28 cellular contexts compared by ENCODE assay signal in genomic region chr9:89842267-89842768, GRCh38.
A peak's percentile ranks its signal among the peaks of the same experiment; 100 is the strongest.
DNase-seq lines count a peak whose midpoint lies in the region; ATAC-seq and TF ChIP-seq lines count a peak whose summit lies in the region.
"Had no signal": no experiment of that assay in that cellular context is flagged by ENCODE, and none has a peak within 500 bp of the region (broad histone marks: within the 10 kb centered on the region; RNA-seq: fewer than 3 reads in every experiment).

No MANE protein-coding gene starts in this region.

- H3K4me3 ChIP-seq in right atrium auricular region (no peak overlapping the region), upper lobe of right lung (no peak overlapping the region)
- H3K4me3 ChIP-seq: BLaER1, cardiac muscle cell, psoas muscle, vagina had no signal

- intact Hi-C loops in left cardiac atrium (cut with DNase I) = no loop called here
- intact Hi-C loops in upper lobe of right lung (cut with DNase I) = no loop called here
- intact Hi-C loops in natural killer cell (cut with micrococcal nuclease) = no loop called here

- DNase-seq in right atrium auricular region (ENCODE audit: low spot score) (peak; percentile 50), left cardiac atrium (no peak), islet precursor cell (peak; percentile 37), nephron progenitor cell (no peak), upper lobe of right lung (peak; percentile 57), natural killer cell (no peak), HUDEP-2 (lab: John Stamatoyannopoulos, UW; ENCODE audit: unreplicated experiment in 76 of 76) (no peak), Kasumi-1 (lab: John Stamatoyannopoulos, UW) (no peak)
- DNase-seq: activated CD4-positive, alpha-beta T cell treated with anti-CD3 and anti-CD28 coated beads for 48 hours; anterior cingulate cortex; H9; midbrain; NCI-H1092; NCI-H187 treated with DMSO at 0.1 percent for 48 hours; NCI-H2227 treated with DMSO at 0.1 percent for 48 hours; NCI-H748 treated with DMSO at 0.1 percent for 48 hours; psoas muscle; stimulated activated CD4-positive, alpha-beta T cell treated with anti-CD3 and anti-CD28 coated beads, Interleukin-1b, Interleukin-23, amount 100 ng/mL, for 48 hours; substantia nigra had no signal

- H3K27me3 ChIP-seq in right atrium auricular region (no peaks in the 10 kb centered on the region), upper lobe of right lung (no peaks in the 10 kb centered on the region)
- H3K27me3 ChIP-seq: BLaER1, cardiac muscle cell, vagina had no signal

- H3K9me3 ChIP-seq in right atrium auricular region = no peaks in the 10 kb centered on the region
- no peaks in the 10 kb centered on the region for H3K9me3 ChIP-seq in upper lobe of right lung
- H3K9me3 ChIP-seq: BLaER1, psoas muscle, vagina had no signal

- no peaks in the 10 kb centered on the region for H3K36me3 Mint-ChIP-seq in nephron progenitor cell (ENCODE audit: low read depth)
- H3K36me3 Mint-ChIP-seq in natural killer cell = no peaks in the 10 kb centered on the region
- H3K36me3 Mint-ChIP-seq: activated naive CD4-positive, alpha-beta T cell treated with anti-CD3 and anti-CD28 coated beads, Interleukin-2, amount 50 U/mL, for 24 hours had no signal

- H3K27ac ChIP-seq in right atrium auricular region (no peak overlapping the region), upper lobe of right lung (peak overlapping the region; percentile 14)
- H3K27ac ChIP-seq: BLaER1, cardiac muscle cell, HL-60, psoas muscle, RWPE1, vagina had no signal

- H3K4me3 Mint-ChIP-seq in nephron progenitor cell = no peak overlapping the region
- H3K4me3 Mint-ChIP-seq in natural killer cell = no peak overlapping the region
- H3K4me3 Mint-ChIP-seq: activated naive CD4-positive, alpha-beta T cell treated with anti-CD3 and anti-CD28 coated beads, Interleukin-2, amount 50 U/mL, for 24 hours; activated T-helper 17 cell treated with anti-CD3 and anti-CD28 coated beads, Interleukin-2, amount 50 U/mL, for 72 hours; H9; T-helper 2 cell treated with Interferon-gamma antibody and Interleukin-4, amounts not matched to agents 5 μg/mL and 100 μg/mL, for 36 hours had no signal

- H3K9me3 Mint-ChIP-seq in nephron progenitor cell = peaks cover 9% of the 10 kb centered on the region
- H3K9me3 Mint-ChIP-seq in natural killer cell = no peaks in the 10 kb centered on the region
- H3K9me3 Mint-ChIP-seq: activated naive CD4-positive, alpha-beta T cell treated with anti-CD3 and anti-CD28 coated beads, Interleukin-2, amount 50 U/mL, for 24 hours; activated T-helper 17 cell treated with anti-CD3 and anti-CD28 coated beads, Interleukin-2, amount 50 U/mL, for 72 hours; H9; T-helper 2 cell treated with Interferon-gamma antibody and Interleukin-4, amounts not matched to agents 5 μg/mL and 100 μg/mL, for 36 hours had no signal

- H3K27me3 Mint-ChIP-seq in nephron progenitor cell (ENCODE audit: low read depth, poor library complexity) (peaks cover 28% of the 10 kb centered on the region), natural killer cell (ENCODE audit: low read depth in 2 of 2) (peaks cover 0 to 11% of the 10 kb centered on the region in 2 donors)
- H3K27me3 Mint-ChIP-seq: activated naive CD4-positive, alpha-beta T cell treated with anti-CD3 and anti-CD28 coated beads, Interleukin-2, amount 50 U/mL, for 24 hours; activated T-helper 17 cell treated with anti-CD3 and anti-CD28 coated beads, Interleukin-2, amount 50 U/mL, for 72 hours had no signal

- H3K4me1 ChIP-seq in right atrium auricular region = no peaks in the 10 kb centered on the region
- peaks cover 13% of the 10 kb centered on the region for H3K4me1 ChIP-seq in upper lobe of right lung
- H3K4me1 ChIP-seq: BLaER1, psoas muscle, vagina had no signal

- no peak for ATAC-seq in left cardiac atrium
- peak; percentile 50 for ATAC-seq in upper lobe of right lung
- ATAC-seq in natural killer cell = no peak
- ATAC-seq: activated T-helper 17 cell treated with anti-CD3 and anti-CD28 coated beads, Interleukin-2, amount 50 U/mL, for 72 hours; psoas muscle; SK-N-SH treated with all-trans-retinoic acid at 6 μM for 48 hours had no signal

- H3K36me3 ChIP-seq in right atrium auricular region = no peaks in the 10 kb centered on the region
- H3K36me3 ChIP-seq in upper lobe of right lung = no peaks in the 10 kb centered on the region
- H3K36me3 ChIP-seq: BLaER1, cardiac muscle cell, vagina had no signal

- TF ChIP-seq CTCF in right atrium auricular region (IDR thresholded peaks at IDR 0.05) = no peak
- TF ChIP-seq CTCF in nephron progenitor cell (IDR thresholded peaks at IDR 0.05) = no peak
- TF ChIP-seq CTCF in upper lobe of right lung (IDR thresholded peaks at IDR 0.05) = no peak
- no peak for TF ChIP-seq CTCF in natural killer cell (IDR thresholded peaks at IDR 0.05)

- H3K27ac Mint-ChIP-seq in nephron progenitor cell = peak overlapping the region; percentile 64
- H3K27ac Mint-ChIP-seq in natural killer cell = no peak overlapping the region
- H3K27ac Mint-ChIP-seq: activated naive CD4-positive, alpha-beta T cell treated with anti-CD3 and anti-CD28 coated beads, Interleukin-2, amount 50 U/mL, for 24 hours; activated T-helper 17 cell treated with anti-CD3 and anti-CD28 coated beads, Interleukin-2, amount 50 U/mL, for 72 hours; T-helper 2 cell treated with Interferon-gamma antibody and Interleukin-4, amounts not matched to agents 5 μg/mL and 100 μg/mL, for 36 hours had no signal

- peaks cover 23% of the 10 kb centered on the region for H3K4me1 Mint-ChIP-seq in nephron progenitor cell
- H3K4me1 Mint-ChIP-seq in natural killer cell = no peaks in the 10 kb centered on the region
- H3K4me1 Mint-ChIP-seq: activated naive CD4-positive, alpha-beta T cell treated with anti-CD3 and anti-CD28 coated beads, Interleukin-2, amount 50 U/mL, for 24 hours; activated T-helper 17 cell treated with anti-CD3 and anti-CD28 coated beads, Interleukin-2, amount 50 U/mL, for 72 hours had no signal

Comparison
In these comparisons a context has a peak if more than half of its experiments do, and no peak if none do; other contexts are left out.
1. DNase-seq: peak in right atrium auricular region (single experiment), islet precursor cell (single experiment) and upper lobe of right lung (single experiment); none in left cardiac atrium (single experiment), nephron progenitor cell (single experiment), natural killer cell (single experiment), HUDEP-2 (0 of 76) and Kasumi-1 (0 of 2).